24 cellular contexts compared by ENCODE assay signal in the genomic region with DNA sequence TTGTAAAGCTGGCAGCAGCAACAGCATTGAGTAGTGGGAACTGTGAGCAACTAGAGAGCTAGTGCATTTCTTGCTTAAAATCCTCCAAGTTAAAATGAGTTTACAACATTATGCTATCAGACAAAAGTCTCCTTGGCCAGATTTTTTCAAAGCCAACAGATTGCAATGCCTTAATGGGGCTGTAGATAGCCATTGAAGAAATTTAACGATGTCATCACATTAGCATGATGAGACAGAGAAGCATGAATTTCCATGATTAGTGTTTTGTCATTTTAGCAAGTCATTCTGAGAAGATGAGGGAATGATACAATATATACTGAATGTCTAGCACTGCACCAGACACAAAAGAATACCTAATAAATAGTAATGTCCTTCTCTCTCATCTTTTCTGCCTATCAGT.
A peak's percentile ranks its signal among the peaks of the same experiment; 100 is the strongest.
DNase-seq lines count a peak whose midpoint lies in the region; ATAC-seq, FAIRE-seq and TF ChIP-seq lines count a peak whose summit lies in the region.
"Had no signal": no experiment of that assay in that cellular context is flagged by ENCODE, and none has a peak within 500 bp of the region (broad histone marks: within the 10 kb centered on the region; RNA-seq: fewer than 3 reads in every experiment).

No MANE protein-coding gene starts in this region.

- H3K4me3 ChIP-seq in PC-9 (no peak overlapping the region), H1 (ENCODE audit: extremely low read depth in 1 of 4, insufficient read depth in 2 of 4, low read depth in 3 of 4, low read length in 4 of 4) (no peak overlapping the region), neural cell (ENCODE audit: low read length) (no peak overlapping the region)
- H3K4me3 ChIP-seq in naive thymus-derived CD4-positive, alpha-beta T cell (ENCODE audit: low read length) = no peak overlapping the region
- H3K4me3 ChIP-seq: BLaER1, GM23248 had no signal

- BruUV-seq in PC-9 (replicated peaks; lab: Mats Ljungman, UMichigan) = no TSS peak

- no peak overlapping the region for H2BK20ac ChIP-seq in H1 (ENCODE audit: low read length)

- H3K4me3 Mint-ChIP-seq in naive thymus-derived CD4-positive, alpha-beta T cell = no peak overlapping the region
- H3K4me3 Mint-ChIP-seq: CD4-positive, CD25-positive, alpha-beta regulatory T cell had no signal

- H3K4me1 ChIP-seq in PC-9 (replicated peaks; ENCODE audit: insufficient read depth) (peaks cover 24% of the 10 kb centered on the region), H1 (replicated peaks in 1 of 4; ENCODE audit: control insufficient read depth in 3 of 4, insufficient read depth in 4 of 4, low read length in 3 of 4) (no peaks in the 10 kb centered on the region)
- no peaks in the 10 kb centered on the region for H3K4me1 ChIP-seq in naive thymus-derived CD4-positive, alpha-beta T cell (ENCODE audit: control insufficient read depth in 2 of 2, insufficient read depth in 2 of 2, low read length in 2 of 2)
- H3K4me1 ChIP-seq: BLaER1 had no signal

- no peak for ATAC-seq in naive thymus-derived CD4-positive, alpha-beta T cell
- ATAC-seq in HG03039 (IDR thresholded peaks at IDR 0.05; ENCODE audit: unreplicated experiment) (no peak), GM18511 (IDR thresholded peaks at IDR 0.05; ENCODE audit: unreplicated experiment) (no peak)

- no peak overlapping the region for H4K5ac ChIP-seq in H1 (ENCODE audit: insufficient read length, low read depth, low read length)

- POLR2A ChIA-PET in PC-9 (lab: Charles Lee; ENCODE audit: unreplicated experiment) = no interaction called here
- POLR2A ChIA-PET in H1 (lab: Charles Lee; ENCODE audit: partially characterized antibody) = interaction anchor here (0.6 kb wide), 1 partner anchor 455 kb away, joined by 3 read pairs; no protein-coding TSS in a partner anchor
- POLR2A ChIA-PET in naive thymus-derived CD4-positive, alpha-beta T cell (lab: Charles Lee) = no interaction called here

- H3K18ac ChIP-seq in H1 (ENCODE audit: extremely low read depth, low read length) = no peak overlapping the region

- no peak overlapping the region for H3K56ac ChIP-seq in H1 (replicated peaks; ENCODE audit: insufficient read length, low read depth, low read length)

- H2BK15ac ChIP-seq in H1 (ENCODE audit: low read length) = no peak overlapping the region

- no peak overlapping the region for H3K14ac ChIP-seq in H1 (ENCODE audit: insufficient read length)

- no peak overlapping the region for H3K27ac Mint-ChIP-seq in naive thymus-derived CD4-positive, alpha-beta T cell
- H3K27ac Mint-ChIP-seq: CD4-positive, CD25-positive, alpha-beta regulatory T cell had no signal

- no peaks in the 10 kb centered on the region for H3K27me3 Mint-ChIP-seq in naive thymus-derived CD4-positive, alpha-beta T cell
- H3K27me3 Mint-ChIP-seq: CD4-positive, CD25-positive, alpha-beta regulatory T cell had no signal

- H3K79me2 ChIP-seq in PC-9 (ENCODE audit: low read depth) (no peaks in the 10 kb centered on the region), H1 (ENCODE audit: control insufficient read depth in 1 of 2, insufficient read depth in 2 of 2, low read length in 2 of 2) (no peaks in the 10 kb centered on the region), neural cell (replicated peaks; ENCODE audit: insufficient read depth, low read length) (no peaks in the 10 kb centered on the region)

- CTCF ChIA-PET in PC-9 (lab: Charles Lee) = no interaction called here
- CTCF ChIA-PET in H1 (lab: Charles Lee; ENCODE audit: partially characterized antibody) = no interaction called here
- CTCF ChIA-PET in naive thymus-derived CD4-positive, alpha-beta T cell (lab: Charles Lee) = no interaction called here

- no peak overlapping the region for H2BK12ac ChIP-seq in H1 (ENCODE audit: low read depth, low read length)

- H3K9ac ChIP-seq in H1 (replicated peaks in 1 of 4; ENCODE audit: extremely low read depth in 1 of 4, low read depth in 3 of 4, low read length in 3 of 4) = no peak overlapping the region
- H3K9ac ChIP-seq in neural cell (ENCODE audit: low read length) = no peak overlapping the region
- H3K9ac ChIP-seq: BLaER1, GM23248, SK-N-SH had no signal

- H3K27me3 ChIP-seq in PC-9 (ENCODE audit: insufficient read depth, low read depth) = no peaks in the 10 kb centered on the region
- no peaks in the 10 kb centered on the region for H3K27me3 ChIP-seq in H1 (replicated peaks in 1 of 4; ENCODE audit: control insufficient read depth in 3 of 4, extremely low read depth in 1 of 4, insufficient read depth in 3 of 4, low read length in 3 of 4)
- no peaks in the 10 kb centered on the region for H3K27me3 ChIP-seq in neural cell (ENCODE audit: insufficient read depth, low read depth, low read length)
- H3K27me3 ChIP-seq in naive thymus-derived CD4-positive, alpha-beta T cell (ENCODE audit: control insufficient read depth in 2 of 2, insufficient read depth in 2 of 2, low read length in 2 of 2) = no peaks in the 10 kb centered on the region
- H3K27me3 ChIP-seq: BLaER1 had no signal

- intact Hi-C loops in PC-9 (cut with micrococcal nuclease; ENCODE audit: unreplicated experiment) = no loop called here
- intact Hi-C loops in naive thymus-derived CD4-positive, alpha-beta T cell (cut with micrococcal nuclease) = no loop called here

- TF ChIP-seq CTCF in PC-9 (conservative IDR thresholded peaks at IDR 0.05) (no peak), H1 (IDR thresholded peaks at IDR 0.05; ENCODE audit: control extremely low read depth in 1 of 3, insufficient read depth in 1 of 3, low read depth in 1 of 3, low read length in 3 of 3) (no peak), neural cell (IDR thresholded peaks at IDR 0.05; ENCODE audit: poor library complexity, severe bottlenecking) (no peak)

- H2AK5ac ChIP-seq in H1 (ENCODE audit: low read depth, low read length) = no peak overlapping the region

- H3K9me2 ChIP-seq in PC-9 (ENCODE audit: insufficient read depth) (no peaks in the 10 kb centered on the region), neural cell (ENCODE audit: insufficient read depth, low read length) (no peaks in the 10 kb centered on the region)
- H3K9me2 ChIP-seq: SK-N-SH had no signal

- no peaks in the 10 kb centered on the region for H3K23me2 ChIP-seq in H1 (ENCODE audit: low read depth, low read length)

- no peaks in the 10 kb centered on the region for H3K79me1 ChIP-seq in H1 (ENCODE audit: low read depth, low read length)

- H3K9me3 ChIP-seq in PC-9 (ENCODE audit: insufficient read depth, low read depth) (0 out of 2 replicates have a peak, but pooled peaks cover 7% of the 10 kb centered on the region), H1 (ENCODE audit: insufficient read depth in 2 of 2, low read depth in 1 of 2, low read length in 1 of 2) (no peaks in the 10 kb centered on the region), neural cell (ENCODE audit: low read length) (no peaks in the 10 kb centered on the region)
- H3K9me3 ChIP-seq in naive thymus-derived CD4-positive, alpha-beta T cell (ENCODE audit: control insufficient read depth in 2 of 3, low read length in 3 of 3) = no peaks in the 10 kb centered on the region
- H3K9me3 ChIP-seq: BLaER1, SK-N-SH had no signal

- H3K23ac ChIP-seq in H1 (ENCODE audit: insufficient read length) = no peak overlapping the region

- FAIRE-seq in H1 (lab: Jason Lieb, UNC) = no peak

- no peaks in the 10 kb centered on the region for H3K36me3 ChIP-seq in PC-9 (ENCODE audit: low read depth)
- no peaks in the 10 kb centered on the region for H3K36me3 ChIP-seq in H1 (ENCODE audit: control insufficient read depth in 2 of 4, insufficient read depth in 4 of 4, low read length in 3 of 4)
- H3K36me3 ChIP-seq in neural cell (ENCODE audit: insufficient read depth, low read length) = no peaks in the 10 kb centered on the region
- no peaks in the 10 kb centered on the region for H3K36me3 ChIP-seq in naive thymus-derived CD4-positive, alpha-beta T cell (ENCODE audit: control insufficient read depth in 2 of 3, insufficient read depth in 3 of 3, low read length in 3 of 3)
- H3K36me3 ChIP-seq: BLaER1 had no signal

- H4K20me1 ChIP-seq in PC-9 (ENCODE audit: insufficient read depth) (no peaks in the 10 kb centered on the region), H1 (replicated peaks in 1 of 2; ENCODE audit: control insufficient read depth in 1 of 2, insufficient read depth in 2 of 2, low read length in 2 of 2) (no peaks in the 10 kb centered on the region), neural cell (ENCODE audit: insufficient read depth) (no peaks in the 10 kb centered on the region)
- H4K20me1 ChIP-seq: BLaER1 had no signal

- no peak overlapping the region for H2BK120ac ChIP-seq in H1 (replicated peaks; ENCODE audit: low read depth, low read length)

- H4K8ac ChIP-seq in H1 (ENCODE audit: extremely low read depth, insufficient read depth, low read length) = no peak overlapping the region

- peaks cover 0 to 16% (median 6%) of the 10 kb centered on the region in 11 donors for H3K9me3 Mint-ChIP-seq in naive thymus-derived CD4-positive, alpha-beta T cell

- WGBS in H1 (ENCODE audit: extremely low coverage in 1 of 2, insufficient coverage in 1 of 2, insufficient read length in 1 of 2, insufficient replicate concordance in 2 of 2, low coverage in 1 of 2, low lambda C conversion rate in 2 of 2, missing lambda C conversion rate in 1 of 2), 2 experiments = 100% methylated on average over 1 of the region's 1 CpG; no CpG with 5 or more reads in 1 of the 2 experiments

- TF ChIP-seq POLR2A in H1 (IDR thresholded peaks at IDR 0.05; ENCODE audit: control extremely low read depth in 1 of 2, low read depth in 2 of 2, low read length in 2 of 2) = no peak

- H3K36me3 Mint-ChIP-seq in naive thymus-derived CD4-positive, alpha-beta T cell = no peaks in the 10 kb centered on the region
- H3K36me3 Mint-ChIP-seq: CD4-positive, CD25-positive, alpha-beta regulatory T cell had no signal

- H2AFZ ChIP-seq in PC-9 (no peak overlapping the region), H1 (ENCODE audit: low read length) (peak overlapping the region; percentile 37; the same call in 1 of the 2 replicates), neural cell (ENCODE audit: low read depth, low read length) (no peak overlapping the region)
- H2AFZ ChIP-seq: GM23248 had no signal

- no peak overlapping the region for H3K4ac ChIP-seq in H1 (replicated peaks; ENCODE audit: insufficient read length, low read depth, low read length)

- H3K27ac ChIP-seq in PC-9 = 0 out of 2 replicates have a peak overlapping the region, but pooled peaks have one; percentile 11
- H3K27ac ChIP-seq in H1 (ENCODE audit: low read depth, low read length) = no peak overlapping the region
- peak overlapping the region; percentile 2 for H3K27ac ChIP-seq in neural cell (ENCODE audit: low read length)
- H3K27ac ChIP-seq in naive thymus-derived CD4-positive, alpha-beta T cell (ENCODE audit: low read depth, low read length) = no peak overlapping the region
- H3K27ac ChIP-seq: BLaER1, GM23248 had no signal

- H3K4me1 Mint-ChIP-seq in naive thymus-derived CD4-positive, alpha-beta T cell = no peaks in the 10 kb centered on the region
- H3K4me1 Mint-ChIP-seq: CD4-positive, CD25-positive, alpha-beta regulatory T cell had no signal

- H3K4me2 ChIP-seq in PC-9 (no peak overlapping the region), H1 (ENCODE audit: insufficient read depth in 1 of 2, low read depth in 2 of 2, low read length in 2 of 2) (no peak overlapping the region), neural cell (ENCODE audit: low read length) (no peak overlapping the region)
- H3K4me2 ChIP-seq: BLaER1, SK-N-SH had no signal

- H4K91ac ChIP-seq in H1 (replicated peaks; ENCODE audit: insufficient read length, low read length) = no peak overlapping the region

- TF ChIP-seq RAD21 in H1 (IDR thresholded peaks at IDR 0.05 in 1 of 2, conservative IDR thresholded peaks at IDR 0.05 in 1 of 2; ENCODE audit: low read depth in 2 of 2, low read length in 2 of 2) (no peak), neural cell (conservative IDR thresholded peaks at IDR 0.05) (no peak)

- no peak overlapping the region for H2BK5ac ChIP-seq in H1 (ENCODE audit: low read depth, low read length)

- no peaks in the 10 kb centered on the region for H3F3A ChIP-seq in PC-9 (ENCODE audit: insufficient read depth, low read depth)
- H3F3A ChIP-seq in neural cell (ENCODE audit: insufficient read depth, low read length, poor library complexity, severe bottlenecking) = no peaks in the 10 kb centered on the region

- DNase-seq in A172 (ENCODE audit: low spot score) = peak; percentile 9
- no peak for DNase-seq in PC-9
- DNase-seq in H1 (ENCODE audit: low read depth in 1 of 2, low spot score in 2 of 2) = no peak
- DNase-seq in naive thymus-derived CD4-positive, alpha-beta T cell = no peak
- no peak for DNase-seq in NOMO-1 treated with DMSO at 0.1 percent for 48 hours (lab: John Stamatoyannopoulos, UW; ENCODE audit: unreplicated experiment)
- DNase-seq: 8988T; CD4-positive, CD25-positive, alpha-beta regulatory T cell; DMS153; GM23248; HCEC 1CT; Karpas-422; NCI-H1092; NCI-H1436; NCI-H187; NCI-H2081 treated with DMSO at 0.1 percent for 48 hours; NCI-H2171; NCI-H226; NCI-H510A; NCI-H69; SK-N-SH had no signal

- TF ChIP-seq EP300 in H1 (IDR thresholded peaks at IDR 0.05; ENCODE audit: borderline replicate concordance in 1 of 2, low read depth in 2 of 2, low read length in 2 of 2) = no peak
- TF ChIP-seq EP300 in neural cell (conservative IDR thresholded peaks at IDR 0.05; ENCODE audit: poor library complexity, severe bottlenecking) = no peak

Comparison
In these comparisons a context has a peak if more than half of its experiments do, and no peak if none do; other contexts are left out.
1. H3K27ac ChIP-seq: peak in PC-9 (single experiment) and neural cell (single experiment); none in H1 (single experiment) and naive thymus-derived CD4-positive, alpha-beta T cell (single experiment).